In the genomic region with DNA sequence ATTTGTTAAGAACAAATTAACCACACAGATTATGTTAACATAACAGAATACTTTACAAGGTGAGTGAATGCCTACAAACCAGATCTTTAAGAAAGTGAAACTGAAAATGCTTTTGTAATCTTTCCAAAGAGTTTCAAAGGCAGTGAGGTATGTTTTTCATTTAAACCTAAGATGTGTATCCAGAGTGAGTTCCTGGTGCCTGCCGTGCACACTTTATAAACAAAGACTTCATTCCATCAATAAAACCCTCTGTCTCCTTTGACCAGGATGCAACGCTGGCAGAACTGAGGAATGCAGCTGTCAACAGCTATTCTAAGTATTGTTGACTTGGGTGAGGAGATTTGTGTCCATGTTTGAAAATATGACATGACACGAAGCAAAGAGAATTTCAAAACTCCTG, we compare ENCODE assay signal across 7 cellular contexts.
DNase-seq lines count a peak whose midpoint lies in the region; ATAC-seq, FAIRE-seq and TF ChIP-seq lines count a peak whose summit lies in the region.

No MANE protein-coding gene starts in this region.

- no peak for FAIRE-seq in RCC 7860 (lab: Jason Lieb, UNC)

- peak overlapping the region; percentile 30 for H2BK5ac ChIP-seq in IMR-90 (ENCODE audit: low read depth, low read length, poor library complexity, severe bottlenecking)

- in situ Hi-C loops in IMR-90 (cut with MboI; ENCODE audit: low sequenced_read_pairs) (no loop called here), gastrocnemius medialis (cut with MboI; ENCODE audit: low sequenced_read_pairs in 4 of 4) (no loop called here)

- H3K9ac ChIP-seq in IMR-90 (ENCODE audit: low read depth, low read length): peak overlapping the region; percentile 24; the same call in 1 of the 2 replicates

- no peak overlapping the region for H2AK5ac ChIP-seq in IMR-90 (ENCODE audit: low read depth, low read length)

- H2BK20ac ChIP-seq in IMR-90 (ENCODE audit: low read depth, low read length): peak overlapping the region; percentile 2; the same call in 1 of the 2 replicates

- H4K5ac ChIP-seq in IMR-90 (ENCODE audit: low read depth, low read length): no peak overlapping the region

- intact Hi-C loops in IMR-90 (cut with micrococcal nuclease): no loop called here
- intact Hi-C loops in gastrocnemius medialis (cut with DNase I; ENCODE audit: low total_unique reads): loop anchor here (5.0 to 10.0 kb wide), 2 partner anchors 36 to 147 kb away; no protein-coding TSS in a partner anchor

- no peaks in the 10 kb centered on the region; the same call in 1 of the 2 replicates for H3K9me1 ChIP-seq in IMR-90 (ENCODE audit: insufficient read depth, low read length)

- no peaks in the 10 kb centered on the region; the same call in 1 of the 2 replicates for H3K27me3 ChIP-seq in IMR-90 (ENCODE audit: control insufficient read depth, insufficient read depth, low read length)
- no peaks in the 10 kb centered on the region for H3K27me3 ChIP-seq in gastrocnemius medialis

- TF ChIP-seq CTCF in IMR-90 (conservative IDR thresholded peaks at IDR 0.05; ENCODE audit: low read depth, low read length) (no peak), gastrocnemius medialis (IDR thresholded peaks at IDR 0.05 in 4 of 5, conservative IDR thresholded peaks at IDR 0.05 in 1 of 5) (no peak)

- H3K18ac ChIP-seq in IMR-90 (ENCODE audit: low read depth, low read length): peak overlapping the region; percentile 62; the same call in 1 of the 2 replicates

- ATAC-seq in GM19035 (IDR thresholded peaks at IDR 0.05; ENCODE audit: unreplicated experiment): peak; percentile 58
- peak; percentile 44 for ATAC-seq in IMR-90 (ENCODE audit: low read depth)
- ATAC-seq in effector memory CD8-positive, alpha-beta T cell (replicated peaks): peak; percentile 46
- peak; percentile 25 to 51 for ATAC-seq in gastrocnemius medialis

- POLR2A ChIA-PET in IMR-90 (lab: Charles Lee; ENCODE audit: unreplicated experiment): no interaction called here

- no peaks in the 10 kb centered on the region for H3K79me1 ChIP-seq in IMR-90 (ENCODE audit: low read depth in 1 of 2, low read length in 2 of 2)

- peak overlapping the region; percentile 5; the same call in 1 of the 2 replicates for H3K56ac ChIP-seq in IMR-90 (ENCODE audit: extremely low read depth, insufficient read depth, low read length)

- H3K4me3 ChIP-seq in IMR-90 (ENCODE audit: insufficient read depth, low read depth, low read length) (peak overlapping the region; percentile 24; the same call in 1 of the 2 replicates), gastrocnemius medialis (peak overlapping the region; percentile 1 to 38 (median 26))

- H2AK9ac ChIP-seq in IMR-90 (replicated peaks; ENCODE audit: low read depth, low read length, poor library complexity): no peak overlapping the region

- BruUV-seq in IMR-90 (replicated peaks; lab: Mats Ljungman, UMichigan): no TSS peak

- WGBS in IMR-90 (ENCODE audit: extremely low coverage in 2 of 2, insufficient read length in 1 of 2), 2 experiments: no CpG with 5 or more reads among the region's 3 CpGs

- H2BK15ac ChIP-seq in IMR-90 (ENCODE audit: low read depth, low read length): no peak overlapping the region

- no peak overlapping the region; the same call in 1 of the 2 replicates for H3K23ac ChIP-seq in IMR-90 (ENCODE audit: low read depth, low read length)

- no peaks in the 10 kb centered on the region for H3K27me3 Mint-ChIP-seq in effector memory CD8-positive, alpha-beta T cell

- no peaks in the 10 kb centered on the region for H4K20me1 ChIP-seq in IMR-90 (ENCODE audit: insufficient read depth, low read length)

- H3K4me3 Mint-ChIP-seq in effector memory CD8-positive, alpha-beta T cell: peak overlapping the region; percentile 60 to 72

- H3K27ac ChIP-seq in IMR-90 (ENCODE audit: insufficient read depth, low read length) (peak overlapping the region; percentile 80; the same call in 1 of the 2 replicates), gastrocnemius medialis (peak overlapping the region; percentile 34 to 58 (median 52))

- no peak for TF ChIP-seq RAD21 in IMR-90 (IDR thresholded peaks at IDR 0.05; ENCODE audit: low read length)

- H2BK120ac ChIP-seq in IMR-90 (ENCODE audit: low read depth, low read length): peak overlapping the region; percentile 49; the same call in 1 of the 2 replicates

- peak overlapping the region; percentile 11 for H3K14ac ChIP-seq in IMR-90 (replicated peaks; ENCODE audit: low read depth, low read length)

- H3K27ac Mint-ChIP-seq in effector memory CD8-positive, alpha-beta T cell: peak overlapping the region; percentile 66 to 83

- H4K91ac ChIP-seq in IMR-90 (ENCODE audit: insufficient read depth, low read depth, low read length): no peak overlapping the region

- peaks cover 11% of the 10 kb centered on the region for H3K4me1 ChIP-seq in IMR-90 (ENCODE audit: control insufficient read depth, insufficient read depth, low read length)
- peaks cover 54 to 55% of the 10 kb centered on the region in 2 donors for H3K4me1 ChIP-seq in gastrocnemius medialis

- peaks cover 3% of the 10 kb centered on the region; the same call in 1 of the 2 replicates for H3K9me3 ChIP-seq in IMR-90 (ENCODE audit: control insufficient read depth, insufficient read depth, low read length)
- no peaks in the 10 kb centered on the region for H3K9me3 ChIP-seq in gastrocnemius medialis

- 0 out of 2 replicates have a peak overlapping the region, but pooled peaks have one; percentile 26 for H3K4ac ChIP-seq in IMR-90 (ENCODE audit: low read depth, low read length)

- TF ChIP-seq POLR2A in IMR-90 (IDR thresholded peaks at IDR 0.05; ENCODE audit: low read depth, low read length) (no peak), gastrocnemius medialis (IDR thresholded peaks at IDR 0.05) (no peak)

- peak overlapping the region; percentile 86 for H3K4me2 ChIP-seq in IMR-90 (ENCODE audit: low read depth, low read length)

- H3K36me3 Mint-ChIP-seq in effector memory CD8-positive, alpha-beta T cell (ENCODE audit: insufficient read depth): peaks cover 3% of the 10 kb centered on the region

- peak overlapping the region; percentile 65 for H2AFZ ChIP-seq in IMR-90 (replicated peaks; ENCODE audit: low read length, poor library complexity)

- no peaks in the 10 kb centered on the region for H3K9me3 Mint-ChIP-seq in effector memory CD8-positive, alpha-beta T cell

- peak overlapping the region in 1 of 2 experiments; percentile 57; a peak in 1 of 4 replicates for H4K8ac ChIP-seq in IMR-90 (ENCODE audit: low read depth in 2 of 2, low read length in 2 of 2)

- DNase-seq in IMR-90 (peak; percentile 57), gastrocnemius medialis (no peak), RCC 7860 (ENCODE audit: low spot score) (no peak), occipital lobe (lab: John Stamatoyannopoulos, UW) (no peak)
- no peak for DNase-seq in effector memory CD8-positive, alpha-beta T cell
- DNase-seq in central memory CD4-positive, alpha-beta T cell: no peak

- H3K36me3 ChIP-seq in IMR-90 (ENCODE audit: control insufficient read depth, insufficient read depth, low read length): no peaks in the 10 kb centered on the region
- no peaks in the 10 kb centered on the region for H3K36me3 ChIP-seq in gastrocnemius medialis

- CTCF ChIA-PET in IMR-90 (lab: Yijun Ruan, JAX): interaction anchor here (1.1 kb wide), 1 partner anchor 97 kb away, joined by 5 read pairs; no protein-coding TSS in a partner anchor

- peaks cover 9 to 11% of the 10 kb centered on the region in 2 donors for H3K4me1 Mint-ChIP-seq in effector memory CD8-positive, alpha-beta T cell (ENCODE audit: low read depth in 2 of 2)

- dilution Hi-C loops in IMR-90 (cut with HindIII; ENCODE audit: low sequenced_read_pairs, unreplicated experiment): no loop called here

TF ChIP-seq in IMR-90, 13 proteins besides CTCF, POLR2A, EP300 and RAD21:
- no peak for TF ChIP-seq MAZ (IDR thresholded peaks at IDR 0.05; ENCODE audit: borderline replicate concordance, low read depth, low read length)
- TF ChIP-seq MXI1 (IDR thresholded peaks at IDR 0.05; ENCODE audit: borderline replicate concordance, low read depth, low read length): no peak
